16 cellular contexts compared by ENCODE assay signal in the genomic region with DNA sequence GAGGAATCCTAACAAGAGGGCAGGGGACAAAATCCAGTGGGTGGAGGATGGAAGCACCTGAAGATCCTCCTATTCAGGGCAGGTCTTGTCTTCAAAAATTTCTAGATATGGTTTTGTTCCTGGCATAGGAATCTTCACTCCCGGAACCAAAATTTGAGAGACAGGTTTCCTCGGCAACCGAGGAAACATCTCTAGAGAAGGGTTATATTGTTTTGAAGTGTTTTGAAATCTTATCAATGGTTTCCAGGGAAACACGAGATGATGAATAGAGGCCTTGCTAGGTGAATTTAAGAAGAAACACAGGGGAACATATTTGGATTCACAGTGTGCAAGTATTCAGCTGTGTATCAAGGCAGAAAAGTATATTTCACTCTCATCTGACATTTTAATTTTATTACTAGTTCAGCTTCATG.
DNase-seq lines count a peak whose midpoint lies in the region; ATAC-seq and TF ChIP-seq lines count a peak whose summit lies in the region.
"Had no signal": no experiment of that assay in that cellular context is flagged by ENCODE, and none has a peak within 500 bp of the region (broad histone marks: within the 10 kb centered on the region; RNA-seq: fewer than 3 reads in every experiment).

No MANE protein-coding gene starts in this region.

- DNase-seq in left ventricle myocardium inferior (no peak), Right ventricle myocardium superior (no peak), mesothelial cell of epicardium (ENCODE audit: low spot score in 2 of 2, unreplicated experiment in 2 of 2) (no peak), NCI-H69 (lab: John Stamatoyannopoulos, UW) (no peak)
- DNase-seq in stimulated activated naive CD4-positive, alpha-beta T cell treated with Interleukin-2 at 50 U/mL for 16 hours (lab: John Stamatoyannopoulos, UW): no peak
- DNase-seq: activated CD4-positive, alpha-beta T cell treated with anti-CD3 and anti-CD28 coated beads, Interleukin-2, amount 50 U/mL, for 4 hours; activated T-cell treated with anti-CD3 and anti-CD28 coated beads, Interleukin-2, amount 50 U/mL, for 48 hours; natural killer cell; NCI-H1930; SIG-M5; stimulated activated CD4-positive, alpha-beta T cell treated with anti-CD3 and anti-CD28 coated beads, Interleukin-4, amount 100 ng/mL, for 24 hours; tibial artery had no signal

- TF ChIP-seq CTCF in left ventricle myocardium inferior (IDR thresholded peaks at IDR 0.05; ENCODE audit: borderline replicate concordance) (no peak), mesothelial cell of epicardium (IDR thresholded peaks at IDR 0.05; ENCODE audit: unreplicated experiment) (no peak)

- H3K27me3 Mint-ChIP-seq in mesothelial cell of epicardium (ENCODE audit: low read depth): peaks cover 4% of the 10 kb centered on the region

- H3K27me3 ChIP-seq in left ventricle myocardium inferior (ENCODE audit: low read depth) (no peaks in the 10 kb centered on the region), ectodermal cell (ENCODE audit: control insufficient read depth, insufficient read depth, low read length, poor library complexity, severe bottlenecking) (no peaks in the 10 kb centered on the region)

- H3K4me3 ChIP-seq in left ventricle myocardium inferior: peak overlapping the region; percentile 44
- H3K4me3 ChIP-seq in ectodermal cell (ENCODE audit: insufficient read depth, low read depth, low read length): no peak overlapping the region

- H3K36me3 Mint-ChIP-seq in mesothelial cell of epicardium: peaks cover 3% of the 10 kb centered on the region
- H3K36me3 Mint-ChIP-seq: natural killer cell had no signal

- H3K4me1 ChIP-seq in left ventricle myocardium inferior (peaks cover 18% of the 10 kb centered on the region), ectodermal cell (ENCODE audit: control insufficient read depth, insufficient read depth, low read length) (peaks cover 17% of the 10 kb centered on the region)
- H3K4me1 ChIP-seq: tibial artery had no signal

- ATAC-seq in Right ventricle myocardium superior (ENCODE audit: poor library complexity) (no peak), GM19023 (IDR thresholded peaks at IDR 0.05; ENCODE audit: unreplicated experiment) (no peak), HG03139 (IDR thresholded peaks at IDR 0.05; ENCODE audit: unreplicated experiment) (no peak)
- ATAC-seq: natural killer cell had no signal

- no peak overlapping the region for H3K4me3 Mint-ChIP-seq in mesothelial cell of epicardium
- H3K4me3 Mint-ChIP-seq: natural killer cell had no signal

- peaks cover 32% of the 10 kb centered on the region for H3K4me1 Mint-ChIP-seq in mesothelial cell of epicardium
- H3K4me1 Mint-ChIP-seq: natural killer cell had no signal

- peaks cover 4% of the 10 kb centered on the region for H3K9me3 Mint-ChIP-seq in mesothelial cell of epicardium
- H3K9me3 Mint-ChIP-seq: natural killer cell had no signal

- 87 to 92% methylated on average over 4 of the region's 4 CpGs for WGBS in ectodermal cell, 2 experiments

- intact Hi-C loops in left ventricle myocardium inferior (cut with micrococcal nuclease): no loop called here
- intact Hi-C loops in Right ventricle myocardium superior (cut with DNase I): loop anchor here (10.0 kb wide), 1 partner anchor 84 kb away; no protein-coding TSS in a partner anchor

- peak overlapping the region; percentile 52 for H3K27ac ChIP-seq in left ventricle myocardium inferior (replicated peaks)
- peak overlapping the region; percentile 89 for H3K27ac ChIP-seq in ectodermal cell (ENCODE audit: insufficient read depth, low read depth, low read length, poor library complexity, severe bottlenecking)
- H3K27ac ChIP-seq: epithelial cell of prostate, tibial artery had no signal

- H3K9me3 ChIP-seq in left ventricle myocardium inferior (replicated peaks) (peaks cover 5% of the 10 kb centered on the region), ectodermal cell (ENCODE audit: control insufficient read depth, low read length) (no peaks in the 10 kb centered on the region)

- H3K36me3 ChIP-seq in left ventricle myocardium inferior: no peaks in the 10 kb centered on the region
- H3K36me3 ChIP-seq in ectodermal cell (ENCODE audit: control insufficient read depth, insufficient read depth, low read length): no peaks in the 10 kb centered on the region
- H3K36me3 ChIP-seq: tibial artery had no signal

- peak overlapping the region; percentile 88 for H3K27ac Mint-ChIP-seq in mesothelial cell of epicardium
- H3K27ac Mint-ChIP-seq: natural killer cell had no signal
